In the genomic region with DNA sequence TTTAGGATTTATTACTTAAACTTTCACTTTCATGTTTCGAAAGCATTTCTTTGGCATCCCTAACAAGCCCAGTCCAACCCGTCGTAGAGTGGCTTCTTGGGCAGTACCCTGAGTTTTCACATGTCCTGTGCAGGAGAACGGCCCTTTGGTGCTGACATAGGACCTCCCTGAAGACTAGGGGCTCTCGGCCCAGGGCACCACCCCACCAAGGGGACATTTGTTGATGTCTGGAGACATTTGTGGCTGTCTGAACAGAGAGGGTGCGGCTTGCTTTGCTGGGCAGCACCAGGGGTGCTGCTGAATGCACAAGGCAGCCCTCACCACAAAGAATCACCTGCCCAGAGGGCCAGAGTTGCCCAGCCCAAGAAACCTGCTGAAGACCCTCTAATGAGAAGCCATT, we compare ENCODE assay signal across 34 cellular contexts.
"Had no signal": no experiment of that assay in that cellular context is flagged by ENCODE, and none has a peak within 500 bp of the region (broad histone marks: within the 10 kb centered on the region; RNA-seq: fewer than 3 reads in every experiment).

No MANE protein-coding gene starts in this region.

- DNase-seq: Karpas-422, Kasumi-1, KBM-7, KG1, MG63, MM.1S, MV-4-11, NCI-H1048, NCI-H1092, NCI-H1092 treated with DMSO at 0.1 percent for 48 hours, NCI-H1105, NCI-H1105 treated with DMSO at 0.1 percent for 48 hours, NCI-H1417, NCI-H1417 treated with DMSO at 0.1 percent for 48 hours, NCI-H1436, NCI-H1436 treated with DMSO at 0.1 percent for 48 hours, NCI-H146, NCI-H1694, NCI-H1694 treated with DMSO at 0.1 percent for 48 hours, NCI-H187, NCI-H187 treated with DMSO at 0.1 percent for 48 hours, NCI-H1930, NCI-H2029, NCI-H2029 treated with DMSO at 0.1 percent for 48 hours, NCI-H2081, NCI-H2081 treated with DMSO at 0.1 percent for 48 hours, NCI-H2107, NCI-H2171, NCI-H2171 treated with DMSO at 0.1 percent for 48 hours, NCI-H2227 treated with DMSO at 0.1 percent for 48 hours, NCI-H226, NCI-H345, NCI-H446, NCI-H446 treated with DMSO at 0.1 percent for 48 hours had no signal
